8 cellular contexts compared by ENCODE assay signal in genomic region chr1:153967109-153967999, GRCh38. TPM values are rescaled to one million over a fixed set of nuclear protein-coding genes. Genes with fewer than 3 reads are reported as not detected.
DNase-seq lines count a peak whose midpoint lies in the region; ATAC-seq and TF ChIP-seq lines count a peak whose summit lies in the region.

Gene CREB3L4, plus strand, starts transcription at chr1:153967902. Its CDS starts 624 bp downstream, at chr1:153968526.

- ATAC-seq in natural killer cell = peak; percentile 82 to 95 (median 87)
- ATAC-seq in stimulated activated naive CD8-positive, alpha-beta T cell treated with anti-CD3 and anti-CD28 coated beads, Interleukin-15, amount 100 ng/mL, for 72 hours = peak; percentile 91

- H3K27ac Mint-ChIP-seq in activated T-helper 2 cell treated with anti-CD3 and anti-CD28 coated beads, Interferon-gamma antibody, Interleukin-2, Interleukin-4, amounts not matched to agents 10 μg/mL and 5 μg/mL and 100 μg/mL, durations not matched to agents 14 hours and 24 hours and 36 hours = peak within 1 kb of the TSS; percentile 98
- peak within 1 kb of the TSS; percentile 95 to 98 for H3K27ac Mint-ChIP-seq in natural killer cell
- H3K27ac Mint-ChIP-seq in stimulated activated naive CD8-positive, alpha-beta T cell treated with anti-CD3 and anti-CD28 coated beads, Interleukin-15, amount 100 ng/mL, for 72 hours = peak within 1 kb of the TSS; percentile 98

- DNase-seq in ELR (ENCODE audit: low read depth) = peak; percentile 98
- peak; percentile 76 for DNase-seq in GOT3 (lab: John Stamatoyannopoulos, UW)
- DNase-seq in LHCN-M2 (ENCODE audit: low read depth) = peak; percentile 96
- peak; percentile 97 for DNase-seq in RKO (ENCODE audit: low spot score)
- DNase-seq in activated T-helper 2 cell treated with anti-CD3 and anti-CD28 coated beads, Interferon-gamma antibody, Interleukin-2, Interleukin-4, amounts not matched to agents 10 μg/mL and 5 μg/mL and 100 μg/mL, durations not matched to agents 14 hours and 24 hours and 36 hours (ENCODE audit: low spot score) = peak; percentile 84
- peak; percentile 98 for DNase-seq in fibroblast of peridontal ligament (ENCODE audit: extremely low read depth)
- peak; percentile 77 for DNase-seq in natural killer cell
- DNase-seq in stimulated activated naive CD8-positive, alpha-beta T cell treated with anti-CD3 and anti-CD28 coated beads, Interleukin-15, amount 100 ng/mL, for 72 hours = peak; percentile 76 to 90

- TF ChIP-seq CTCF in natural killer cell (IDR thresholded peaks at IDR 0.05) = peak; percentile 36

- peak within 1 kb of the TSS; percentile 86 for H3K4me3 Mint-ChIP-seq in activated T-helper 2 cell treated with anti-CD3 and anti-CD28 coated beads, Interferon-gamma antibody, Interleukin-2, Interleukin-4, amounts not matched to agents 10 μg/mL and 5 μg/mL and 100 μg/mL, durations not matched to agents 14 hours and 24 hours and 36 hours (ENCODE audit: low read depth)
- peak within 1 kb of the TSS; percentile 99 for H3K4me3 Mint-ChIP-seq in natural killer cell
- peak within 1 kb of the TSS; percentile 97 to 98 for H3K4me3 Mint-ChIP-seq in stimulated activated naive CD8-positive, alpha-beta T cell treated with anti-CD3 and anti-CD28 coated beads, Interleukin-15, amount 100 ng/mL, for 72 hours

- intact Hi-C loops in activated T-helper 2 cell treated with anti-CD3 and anti-CD28 coated beads, Interferon-gamma antibody, Interleukin-2, Interleukin-4, amounts not matched to agents 10 μg/mL and 5 μg/mL and 100 μg/mL, durations not matched to agents 14 hours and 24 hours and 36 hours (cut with micrococcal nuclease) = loop anchor here (1.0 to 10.0 kb wide), 3 partner anchors 9 to 423 kb away; partner anchors contain the start of genes CRTC2, JTB, S100A3 and S100A4
- intact Hi-C loops in natural killer cell (cut with micrococcal nuclease) = loop anchor here (1.0 to 10.0 kb wide), 5 partner anchors 9 to 257 kb away; partner anchors contain the start of genes CRTC2, GATAD2B, JTB and RPS27

- H3K4me1 Mint-ChIP-seq in activated T-helper 2 cell treated with anti-CD3 and anti-CD28 coated beads, Interferon-gamma antibody, Interleukin-2, Interleukin-4, amounts not matched to agents 10 μg/mL and 5 μg/mL and 100 μg/mL, durations not matched to agents 14 hours and 24 hours and 36 hours (ENCODE audit: low read depth) = peaks cover 47% of the 10 kb centered on the region
- peaks cover 53 to 58% of the 10 kb centered on the region in 2 donors for H3K4me1 Mint-ChIP-seq in natural killer cell
- H3K4me1 Mint-ChIP-seq in stimulated activated naive CD8-positive, alpha-beta T cell treated with anti-CD3 and anti-CD28 coated beads, Interleukin-15, amount 100 ng/mL, for 72 hours = peaks cover 57% of the 10 kb centered on the region

- H3K9me3 Mint-ChIP-seq in activated T-helper 2 cell treated with anti-CD3 and anti-CD28 coated beads, Interferon-gamma antibody, Interleukin-2, Interleukin-4, amounts not matched to agents 10 μg/mL and 5 μg/mL and 100 μg/mL, durations not matched to agents 14 hours and 24 hours and 36 hours = no peaks in the 10 kb centered on the region
- no peaks in the 10 kb centered on the region for H3K9me3 Mint-ChIP-seq in natural killer cell
- no peaks in the 10 kb centered on the region for H3K9me3 Mint-ChIP-seq in stimulated activated naive CD8-positive, alpha-beta T cell treated with anti-CD3 and anti-CD28 coated beads, Interleukin-15, amount 100 ng/mL, for 72 hours

- peaks cover 17% of the 10 kb centered on the region for H3K36me3 Mint-ChIP-seq in activated T-helper 2 cell treated with anti-CD3 and anti-CD28 coated beads, Interferon-gamma antibody, Interleukin-2, Interleukin-4, amounts not matched to agents 10 μg/mL and 5 μg/mL and 100 μg/mL, durations not matched to agents 14 hours and 24 hours and 36 hours (ENCODE audit: low read depth)
- H3K36me3 Mint-ChIP-seq in natural killer cell = no peaks in the 10 kb centered on the region

- no peaks in the 10 kb centered on the region for H3K27me3 Mint-ChIP-seq in activated T-helper 2 cell treated with anti-CD3 and anti-CD28 coated beads, Interferon-gamma antibody, Interleukin-2, Interleukin-4, amounts not matched to agents 10 μg/mL and 5 μg/mL and 100 μg/mL, durations not matched to agents 14 hours and 24 hours and 36 hours (ENCODE audit: low read depth)
- no peaks in the 10 kb centered on the region for H3K27me3 Mint-ChIP-seq in natural killer cell (ENCODE audit: low read depth in 2 of 2)
- no peaks in the 10 kb centered on the region for H3K27me3 Mint-ChIP-seq in stimulated activated naive CD8-positive, alpha-beta T cell treated with anti-CD3 and anti-CD28 coated beads, Interleukin-15, amount 100 ng/mL, for 72 hours

RNA-seq across cellular contexts. Expression of gene CREB3L4, which starts in this region (rescaled TPM):
- total RNA-seq in LHCN-M2 (2014; rRNA removed) (6.0 and 6.9 TPM in 2 replicates), natural killer cell (10 to 100 TPM; 10.8 to 16.8 (median 10.9) TPM)
- polyA plus RNA-seq in LHCN-M2 (2012) = 3.2 TPM
- total RNA-seq in activated T-helper 2 cell treated with anti-CD3 and anti-CD28 coated beads, Interferon-gamma antibody, Interleukin-2, Interleukin-4, amounts not matched to agents 10 μg/mL and 5 μg/mL and 100 μg/mL, durations not matched to agents 14 hours and 24 hours and 36 hours = 12.5 TPM in 2 replicates

Comparison
In these comparisons a context has a peak if more than half of its experiments do, and no peak if none do; other contexts are left out.
1. Peak in every context shown above with its lines: DNase-seq and ATAC-seq.